ENCODE assay signal across 12 cellular contexts in the genomic region with DNA sequence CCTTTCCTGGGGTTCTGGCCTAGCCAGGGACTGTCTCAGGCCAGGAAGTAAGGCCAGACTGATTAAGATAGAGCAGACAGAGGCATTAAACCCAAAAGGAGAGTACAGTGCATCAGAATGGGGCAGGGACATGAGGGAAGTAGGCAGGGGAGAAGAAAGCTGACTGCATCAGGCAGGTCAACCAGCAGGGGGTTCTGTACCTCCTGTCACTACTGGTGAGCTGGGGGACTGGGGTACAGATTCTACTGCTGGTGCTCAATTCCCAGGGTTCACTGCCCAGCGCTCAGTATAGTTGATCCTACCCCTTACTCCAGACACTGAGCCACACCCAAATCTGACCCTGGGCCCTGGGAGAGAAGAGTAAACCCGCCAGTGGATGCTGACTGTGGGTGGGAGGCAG. TPM values are rescaled to one million over a fixed set of nuclear protein-coding genes. Genes with fewer than 3 reads are reported as not detected.
DNase-seq lines count a peak whose midpoint lies in the region; ATAC-seq and TF ChIP-seq lines count a peak whose summit lies in the region.
"Had no signal": no experiment of that assay in that cellular context is flagged by ENCODE, and none has a peak within 500 bp of the region (broad histone marks: within the 10 kb centered on the region; RNA-seq: fewer than 3 reads in every experiment).

No MANE protein-coding gene starts in this region.

- POLR2A ChIA-PET in IMR-90 (lab: Charles Lee; ENCODE audit: unreplicated experiment), result no interaction called here

- peaks cover 18% of the 10 kb centered on the region for H3K4me1 ChIP-seq in IMR-90 (ENCODE audit: control insufficient read depth, insufficient read depth, low read length)

- TF ChIP-seq CTCF in Calu3 (IDR thresholded peaks at IDR 0.05; ENCODE audit: unreplicated experiment) (no peak), IMR-90 (conservative IDR thresholded peaks at IDR 0.05; ENCODE audit: low read depth, low read length) (no peak), brain microvascular endothelial cell (IDR thresholded peaks at IDR 0.05; ENCODE audit: low read depth, low read length, missing control alignments) (peak; percentile 53), nephron (IDR thresholded peaks at IDR 0.05; ENCODE audit: unreplicated experiment in 3 of 3) (no peak)

- BruUV-seq in Calu3 (replicated peaks; lab: Mats Ljungman, UMichigan) (no TSS peak), IMR-90 (replicated peaks; lab: Mats Ljungman, UMichigan) (no TSS peak)

- H3K27ac Mint-ChIP-seq in Calu3 (ENCODE audit: unreplicated experiment) (no peak overlapping the region), nephron (peak overlapping the region in 1 of 3 experiments; percentile 27)
- H3K27ac Mint-ChIP-seq: activated naive CD4-positive, alpha-beta T cell treated with anti-CD3 and anti-CD28 coated beads for 36 hours had no signal

- 0 out of 2 replicates have a peak overlapping the region, but pooled peaks have one; percentile 43 for H2AK5ac ChIP-seq in IMR-90 (ENCODE audit: low read depth, low read length)

- no peak overlapping the region for H3K4me3 Mint-ChIP-seq in Calu3 (ENCODE audit: low read depth, unreplicated experiment)
- peak overlapping the region in 2 of 3 experiments; percentile 24 to 36 for H3K4me3 Mint-ChIP-seq in nephron
- H3K4me3 Mint-ChIP-seq: activated naive CD4-positive, alpha-beta T cell treated with anti-CD3 and anti-CD28 coated beads for 36 hours had no signal

- H4K91ac ChIP-seq in IMR-90 (ENCODE audit: insufficient read depth, low read depth, low read length), result no peak overlapping the region

- no peak overlapping the region for H3K9ac ChIP-seq in IMR-90 (ENCODE audit: low read depth, low read length)

- H4K20me1 ChIP-seq in IMR-90 (ENCODE audit: insufficient read depth, low read length), result no peaks in the 10 kb centered on the region

- TF ChIP-seq POLR2A in IMR-90 (IDR thresholded peaks at IDR 0.05; ENCODE audit: low read depth, low read length), result no peak

- H3K36me3 Mint-ChIP-seq in Calu3 (ENCODE audit: insufficient read depth, unreplicated experiment) (peaks cover 6% of the 10 kb centered on the region), nephron (ENCODE audit: low read depth) (no peaks in the 10 kb centered on the region)
- H3K36me3 Mint-ChIP-seq: naive thymus-derived CD4-positive, alpha-beta T cell had no signal

- CTCF ChIA-PET in Calu3 (lab: Charles Lee) (interaction anchor here (0.6 to 0.9 kb wide), 2 partner anchors 9 to 260 kb away, joined by 3 to 5 read pairs; no protein-coding TSS in a partner anchor), IMR-90 (lab: Yijun Ruan, JAX) (interaction anchor here (1.5 kb wide), 1 partner anchor 8 kb away, joined by 3 read pairs; no protein-coding TSS in a partner anchor)

- H3K4ac ChIP-seq in IMR-90 (ENCODE audit: low read depth, low read length), result peak overlapping the region; percentile 25; the same call in 1 of the 2 replicates

- dilution Hi-C loops in IMR-90 (cut with HindIII; ENCODE audit: low sequenced_read_pairs, unreplicated experiment), result no loop called here

- H2BK5ac ChIP-seq in IMR-90 (ENCODE audit: low read depth, low read length, poor library complexity, severe bottlenecking), result no peak overlapping the region

- no peaks in the 10 kb centered on the region for H3K36me3 ChIP-seq in IMR-90 (ENCODE audit: control insufficient read depth, insufficient read depth, low read length)
- no peaks in the 10 kb centered on the region for H3K36me3 ChIP-seq in brain microvascular endothelial cell (replicated peaks)
- H3K36me3 ChIP-seq: gastrocnemius medialis had no signal

- H3K18ac ChIP-seq in IMR-90 (ENCODE audit: low read depth, low read length), result no peak overlapping the region

- in situ Hi-C loops in IMR-90 (cut with MboI; ENCODE audit: low sequenced_read_pairs), result no loop called here
- in situ Hi-C loops in brain microvascular endothelial cell (cut with HindIII; ENCODE audit: low pct_ligation_motif_present, low sequenced_read_pairs), result no loop called here

- H4K5ac ChIP-seq in IMR-90 (ENCODE audit: low read depth, low read length), result peak overlapping the region; percentile 19; the same call in 1 of the 2 replicates

- intact Hi-C loops in Calu3 (cut with micrococcal nuclease; ENCODE audit: unreplicated experiment), result no loop called here
- intact Hi-C loops in IMR-90 (cut with micrococcal nuclease), result no loop called here

- H3K23ac ChIP-seq in IMR-90 (ENCODE audit: low read depth, low read length), result no peak overlapping the region

- H2BK120ac ChIP-seq in IMR-90 (ENCODE audit: low read depth, low read length), result no peak overlapping the region

- no peak overlapping the region for H2AK9ac ChIP-seq in IMR-90 (replicated peaks; ENCODE audit: low read depth, low read length, poor library complexity)

- no peaks in the 10 kb centered on the region for H3K9me3 ChIP-seq in IMR-90 (ENCODE audit: control insufficient read depth, insufficient read depth, low read length)
- H3K9me3 ChIP-seq: gastrocnemius medialis had no signal

- H3K79me1 ChIP-seq in IMR-90 (ENCODE audit: low read depth in 1 of 2, low read length in 2 of 2), result no peaks in the 10 kb centered on the region; a peak in 1 of 4 replicates

- H2BK15ac ChIP-seq in IMR-90 (ENCODE audit: low read depth, low read length), result no peak overlapping the region

- H2BK20ac ChIP-seq in IMR-90 (ENCODE audit: low read depth, low read length), result 0 out of 2 replicates have a peak overlapping the region, but pooled peaks have one; percentile 14

- peaks cover 16% of the 10 kb centered on the region for H3K9me1 ChIP-seq in IMR-90 (ENCODE audit: insufficient read depth, low read length)

- H3K27me3 ChIP-seq in IMR-90 (ENCODE audit: control insufficient read depth, insufficient read depth, low read length) (no peaks in the 10 kb centered on the region; the same call in 1 of the 2 replicates), brain microvascular endothelial cell (replicated peaks) (no peaks in the 10 kb centered on the region)
- H3K27me3 ChIP-seq: gastrocnemius medialis had no signal

- ATAC-seq in IMR-90 (ENCODE audit: low read depth), result no peak
- ATAC-seq: gastrocnemius medialis; naive thymus-derived CD4-positive, alpha-beta T cell had no signal

- H3K27ac ChIP-seq in IMR-90 (ENCODE audit: insufficient read depth, low read length) (no peak overlapping the region), brain microvascular endothelial cell (peak overlapping the region; percentile 39)

- WGBS in IMR-90 (ENCODE audit: extremely low coverage in 2 of 2, insufficient read length in 1 of 2), 2 experiments, result no CpG with 5 or more reads among the region's 2 CpGs

- DNase-seq in Calu3, result peak; percentile 9
- no peak for DNase-seq in IMR-90
- no peak for DNase-seq in brain microvascular endothelial cell
- no peak for DNase-seq in COLO668 (lab: John Stamatoyannopoulos, UW; ENCODE audit: unreplicated experiment)
- DNase-seq in activated T-cell treated with anti-CD3 and anti-CD28 coated beads, Interleukin-2, amount 50 U/mL, for 48 hours, result no peak
- no peak for DNase-seq in NCI-H1417 (lab: John Stamatoyannopoulos, UW)
- DNase-seq in 8988T, result no peak
- DNase-seq: activated naive CD4-positive, alpha-beta T cell treated with anti-CD3 and anti-CD28 coated beads for 36 hours; gastrocnemius medialis; naive thymus-derived CD4-positive, alpha-beta T cell; NCI-H2171 treated with DMSO at 0.1 percent for 48 hours had no signal

- no peak overlapping the region for H4K8ac ChIP-seq in IMR-90 (ENCODE audit: low read depth in 2 of 2, low read length in 2 of 2)

- H3K56ac ChIP-seq in IMR-90 (ENCODE audit: extremely low read depth, insufficient read depth, low read length), result no peak overlapping the region

- H3K9me3 Mint-ChIP-seq in Calu3 (ENCODE audit: low read depth, unreplicated experiment) (no peaks in the 10 kb centered on the region), nephron (no peaks in the 10 kb centered on the region)
- H3K9me3 Mint-ChIP-seq: activated naive CD4-positive, alpha-beta T cell treated with anti-CD3 and anti-CD28 coated beads for 36 hours; naive thymus-derived CD4-positive, alpha-beta T cell had no signal

- H3K14ac ChIP-seq in IMR-90 (replicated peaks; ENCODE audit: low read depth, low read length), result no peak overlapping the region

- peaks cover 18% of the 10 kb centered on the region for H3K4me1 Mint-ChIP-seq in Calu3 (ENCODE audit: low read depth, unreplicated experiment)
- H3K4me1 Mint-ChIP-seq in nephron, result peaks cover 54% of the 10 kb centered on the region

- no peak overlapping the region for H3K4me3 ChIP-seq in IMR-90 (ENCODE audit: insufficient read depth, low read depth, low read length)
- H3K4me3 ChIP-seq in brain microvascular endothelial cell (ENCODE audit: low read depth, low read length), result no peak overlapping the region
- H3K4me3 ChIP-seq: gastrocnemius medialis had no signal

- H3K27me3 Mint-ChIP-seq in Calu3 (ENCODE audit: unreplicated experiment) (peaks cover 19% of the 10 kb centered on the region), nephron (ENCODE audit: low read depth) (peaks cover 24% of the 10 kb centered on the region)

- TF ChIP-seq RAD21 in IMR-90 (IDR thresholded peaks at IDR 0.05; ENCODE audit: low read length), result no peak

- H2AFZ ChIP-seq in IMR-90 (replicated peaks; ENCODE audit: low read length, poor library complexity), result no peak overlapping the region

- no peak overlapping the region for H3K4me2 ChIP-seq in IMR-90 (ENCODE audit: low read depth, low read length)

TF ChIP-seq in IMR-90, 13 proteins besides CTCF, POLR2A, EP300 and RAD21 (continues in another document):
- TF ChIP-seq SMC3 (IDR thresholded peaks at IDR 0.05; ENCODE audit: low read depth, low read length) (no peak), FOS (IDR thresholded peaks at IDR 0.05; ENCODE audit: low read depth, low read length) (no peak), MAZ (IDR thresholded peaks at IDR 0.05; ENCODE audit: borderline replicate concordance, low read depth, low read length) (no peak)
- TF ChIP-seq, protein P1, sequence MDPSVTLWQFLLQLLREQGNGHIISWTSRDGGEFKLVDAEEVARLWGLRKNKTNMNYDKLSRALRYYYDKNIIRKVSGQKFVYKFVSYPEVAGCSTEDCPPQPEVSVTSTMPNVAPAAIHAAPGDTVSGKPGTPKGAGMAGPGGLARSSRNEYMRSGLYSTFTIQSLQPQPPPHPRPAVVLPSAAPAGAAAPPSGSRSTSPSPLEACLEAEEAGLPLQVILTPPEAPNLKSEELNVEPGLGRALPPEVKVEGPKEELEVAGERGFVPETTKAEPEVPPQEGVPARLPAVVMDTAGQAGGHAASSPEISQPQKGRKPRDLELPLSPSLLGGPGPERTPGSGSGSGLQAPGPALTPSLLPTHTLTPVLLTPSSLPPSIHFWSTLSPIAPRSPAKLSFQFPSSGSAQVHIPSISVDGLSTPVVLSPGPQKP (IDR thresholded peaks at IDR 0.05; ENCODE audit: borderline replicate concordance, low read depth, low read length), result no peak

RNA-seq across cellular contexts. Expression of a gene that starts 12.9 kb away (rescaled TPM):
- total RNA-seq in Calu3 (2022) (28.2 and 33.5 TPM in 2 replicates), IMR-90 (2012; rRNA removed) (42.5 and 60.0 TPM in 2 replicates)
- 13.2 and 15.0 TPM in 2 replicates for polyA plus RNA-seq in IMR-90 (2012; rRNA removed)
- polyA plus RNA-seq in IMR-90 (2012; cell fraction: cytosol; rRNA removed), result 7.9 and 11.2 TPM in 2 replicates
- polyA plus RNA-seq in IMR-90 (2012; cell fraction: nucleus; rRNA removed; ENCODE audit: low replicate concordance), result 22.1 and 32.8 TPM in 2 replicates

RNA-seq across cellular contexts. Expression of a gene that starts 39.1 kb away (rescaled TPM):
- total RNA-seq in Calu3 (2022) (0.07 TPM in 1 of 2 replicates, not detected in the other), IMR-90 (2012; rRNA removed) (not detected in 2 replicates)
- polyA plus RNA-seq in IMR-90 (2012; rRNA removed), result not detected in 2 replicates
- polyA plus RNA-seq in IMR-90 (2012; cell fraction: cytosol; rRNA removed), result not detected in 2 replicates
- polyA plus RNA-seq in IMR-90 (2012; cell fraction: nucleus; rRNA removed; ENCODE audit: low replicate concordance), result not detected in 2 replicates
- total RNA-seq: gastrocnemius medialis had no signal
